ENCODE assay signal across 8 cellular contexts in genomic region chr1:46603858-46604549, GRCh38. TPM values are rescaled to one million over a fixed set of nuclear protein-coding genes. Genes with fewer than 3 reads are reported as not detected.
DNase-seq lines count a peak whose midpoint lies in the region; ATAC-seq and TF ChIP-seq lines count a peak whose summit lies in the region.

TSS of gene MKNK1 (minus strand) at chr1:46604268. CDS start at chr1:46583327, 20,941 bp downstream.

- peak within 1 kb of the TSS; percentile 90 to 93 (median 92) for H3K4me3 Mint-ChIP-seq in T-cell

- TF ChIP-seq CTCF in GM12872 (IDR thresholded peaks at IDR 0.05; ENCODE audit: insufficient read depth, low read depth, low read length) (peak; percentile 21; the same call in 1 of the 3 replicates), cardiac muscle cell (IDR thresholded peaks at IDR 0.05; ENCODE audit: low read depth, low read length) (peak; percentile 31), transverse colon (IDR thresholded peaks at IDR 0.05) (no peak)

- H3K9me3 ChIP-seq in cardiac muscle cell (ENCODE audit: low read depth) = no peaks in the 10 kb centered on the region
- peaks cover 2% of the 10 kb centered on the region for H3K9me3 ChIP-seq in trophoblast cell (ENCODE audit: insufficient read depth, low read depth, low read length)
- H3K9me3 ChIP-seq in transverse colon = no peaks in the 10 kb centered on the region

- no peak for TF ChIP-seq EP300 in transverse colon (IDR thresholded peaks at IDR 0.05; ENCODE audit: low read depth)

- DNase-seq in NCI-H1417 treated with DMSO at 0.1 percent for 48 hours (lab: John Stamatoyannopoulos, UW) = peak; percentile 92
- DNase-seq in T-cell = peak; percentile 94 to 99 (median 98)
- peak; percentile 96 to 97 for DNase-seq in cardiac muscle cell (ENCODE audit: low read depth in 1 of 2, low spot score in 1 of 2)
- DNase-seq in trophoblast cell = peak; percentile 96 to 98
- DNase-seq in transverse colon = peak; percentile 99

- POLR2A ChIA-PET in T-cell (lab: Charles Lee) = interaction anchor here (0.6 to 1.8 kb wide), 5 partner anchors 12 to 833 kb away, joined by 3 to 5 read pairs (median 4); partner anchors contain the start of genes FOXD2 (in 1 of the 2) and MOB3C (in 1 of the 2)

- ATAC-seq in HG02678 (IDR thresholded peaks at IDR 0.05; ENCODE audit: unreplicated experiment) = peak; percentile 97
- ATAC-seq in T-cell (replicated peaks in 1 of 4) = peak; percentile 96 to 99 (median 96)

- peak; percentile 94 for TF ChIP-seq POLR2A in transverse colon (IDR thresholded peaks at IDR 0.05)

- peak within 1 kb of the TSS; percentile 89 for H3K9ac ChIP-seq in trophoblast cell (ENCODE audit: low read length)

- H3K36me3 Mint-ChIP-seq in T-cell = peaks cover 17% of the 10 kb centered on the region

- no peaks in the 10 kb centered on the region for H3K27me3 ChIP-seq in cardiac muscle cell
- no peaks in the 10 kb centered on the region for H3K27me3 ChIP-seq in trophoblast cell (ENCODE audit: insufficient read depth, low read length)
- H3K27me3 ChIP-seq in transverse colon = no peaks in the 10 kb centered on the region

- peaks cover 63 to 72% (median 67%) of the 10 kb centered on the region in 3 donors for H3K4me1 Mint-ChIP-seq in T-cell

- peak within 1 kb of the TSS; percentile 59 for H2BK5ac ChIP-seq in trophoblast cell (ENCODE audit: low read depth, low read length, poor library complexity)

- H3K4me3 ChIP-seq in cardiac muscle cell (peak within 1 kb of the TSS; percentile 49), trophoblast cell (ENCODE audit: low read depth, low read length) (peak within 1 kb of the TSS; percentile 85), transverse colon (peak within 1 kb of the TSS; percentile 48 to 99 (median 74))

- H3K27ac ChIP-seq in adipose tissue (ENCODE audit: low read depth, low read length) = no peak within 1 kb of the TSS
- no peak within 1 kb of the TSS for H3K27ac ChIP-seq in cardiac muscle cell
- peak within 1 kb of the TSS; percentile 46 for H3K27ac ChIP-seq in trophoblast cell (ENCODE audit: low read depth, low read length)
- peak within 1 kb of the TSS; percentile 84 to 95 (median 86) for H3K27ac ChIP-seq in transverse colon

- H3K23ac ChIP-seq in trophoblast cell (ENCODE audit: low read length) = no peak within 1 kb of the TSS

- CTCF ChIA-PET in T-cell (lab: Charles Lee) = interaction anchor here (0.7 to 1.9 kb wide), 7 partner anchors 10 to 121 kb away, joined by 3 to 11 read pairs (median 4); partner anchors contain the start of gene MOB3C (in 2 of the 2)

- H3K36me3 ChIP-seq in cardiac muscle cell (no peaks in the 10 kb centered on the region), trophoblast cell (ENCODE audit: control insufficient read depth in 1 of 2, insufficient read depth in 2 of 2, low read length in 2 of 2) (peaks cover 2 to 4% of the 10 kb centered on the region in 2 experiments), transverse colon (no peaks in the 10 kb centered on the region)

- H4K8ac ChIP-seq in trophoblast cell (ENCODE audit: low read depth, low read length) = peak within 1 kb of the TSS; percentile 89

- H3K9me3 Mint-ChIP-seq in T-cell = no peaks in the 10 kb centered on the region

- peaks cover 3% of the 10 kb centered on the region for H3K79me2 ChIP-seq in trophoblast cell (ENCODE audit: control insufficient read depth, insufficient read depth, low read length, poor library complexity)

- in situ Hi-C loops in transverse colon (cut with MboI; ENCODE audit: low pct_ligation_motif_present in 1 of 4, low pct_unique_long_range_greater_than_20kb in 1 of 4, low sequenced_read_pairs in 3 of 4) = no loop called here

- H3K27ac Mint-ChIP-seq in T-cell = peak within 1 kb of the TSS; percentile 87 to 95

- peak within 1 kb of the TSS; percentile 78 for H3K18ac ChIP-seq in trophoblast cell (ENCODE audit: low read length)

- H2BK120ac ChIP-seq in trophoblast cell (ENCODE audit: insufficient read depth, low read length, poor library complexity) = peak within 1 kb of the TSS; percentile 57

- WGBS in adipose tissue, 3 donors = 0 to 1% (median 0%) methylated on average over 53 of the region's 53 CpGs
- WGBS in trophoblast cell (ENCODE audit: extremely low coverage, insufficient coverage, insufficient read length) = no CpG with 5 or more reads among the region's 53 CpGs
- 0% methylated on average over 47 of the region's 53 CpGs; no CpG with 5 or more reads in 1 of the 2 donors for WGBS in transverse colon (ENCODE audit: low coverage in 1 of 2), 2 donors

- peaks cover 3% of the 10 kb centered on the region for H3K79me1 ChIP-seq in trophoblast cell (ENCODE audit: low read length)

- peak within 1 kb of the TSS; percentile 80 for H2AFZ ChIP-seq in trophoblast cell (ENCODE audit: insufficient read depth, low read length, poor library complexity)

- H3K4ac ChIP-seq in trophoblast cell (ENCODE audit: low read depth, low read length) = peak within 1 kb of the TSS; percentile 66

- intact Hi-C loops in transverse colon (cut with DNase I; ENCODE audit: low total_unique reads) = no loop called here

- H4K12ac ChIP-seq in trophoblast cell (ENCODE audit: low read depth, low read length) = peak within 1 kb of the TSS; percentile 65

- H3K14ac ChIP-seq in trophoblast cell (ENCODE audit: low read length) = peak within 1 kb of the TSS; percentile 86

- H3K4me2 ChIP-seq in trophoblast cell (ENCODE audit: low read length) = peak within 1 kb of the TSS; percentile 90

- no peaks in the 10 kb centered on the region for H3K4me1 ChIP-seq in cardiac muscle cell (ENCODE audit: low read depth)
- peaks cover 8 to 12% of the 10 kb centered on the region in 2 experiments for H3K4me1 ChIP-seq in trophoblast cell (ENCODE audit: control insufficient read depth in 1 of 2, insufficient read depth in 2 of 2, low read length in 2 of 2)
- H3K4me1 ChIP-seq in transverse colon = peaks cover 8 to 49% (median 23%) of the 10 kb centered on the region in 4 donors

- peak within 1 kb of the TSS; percentile 77 for H4K91ac ChIP-seq in trophoblast cell (ENCODE audit: low read depth, low read length)

- peak within 1 kb of the TSS; percentile 9 for H2AK5ac ChIP-seq in trophoblast cell (ENCODE audit: low read length)

- H3K27me3 Mint-ChIP-seq in T-cell = no peaks in the 10 kb centered on the region

- peak within 1 kb of the TSS; percentile 9 for H2BK12ac ChIP-seq in trophoblast cell (ENCODE audit: low read length)

RNA-seq across cellular contexts. Expression of gene MKNK1, which starts in this region (rescaled TPM):
- total RNA-seq in T-cell = 10 to 100 TPM; 41.4 to 54.5 (median 52.7) TPM
- polyA plus RNA-seq in adipose tissue = 10 to 100 TPM; 31.0 to 63.1 (median 39.3) TPM
- 12.8 and 18.6 TPM in 2 replicates for total RNA-seq in cardiac muscle cell
- 20.3 and 23.7 TPM in 2 replicates for polyA plus RNA-seq in cardiac muscle cell
- 37.3 TPM in 2 replicates for polyA plus RNA-seq in trophoblast cell (2013)
- total RNA-seq in transverse colon = 10 to 100 TPM; 59.5 to 80.5 (median 62.3) TPM

Comparison
In these comparisons a context has a peak if more than half of its experiments do, and no peak if none do; other contexts are left out.
1. CTCF ChIP-seq: peak in GM12872 (single experiment) and cardiac muscle cell (single experiment); none in transverse colon (0 of 5).
2. H3K27ac ChIP-seq: peak in trophoblast cell (single experiment) and transverse colon (4 of 4); none in adipose tissue (single experiment) and cardiac muscle cell (single experiment).
3. Peak in every context shown above with its lines, with median percentiles within 50 percentile points of each other: DNase-seq and H3K4me3 ChIP-seq.